Comparison of ENCODE assay signal across 1 cellular context in genomic region chr10:42650374-42650773, GRCh38.
TF ChIP-seq lines count a peak whose summit lies in the region.

No MANE protein-coding gene starts in this region.

TF ChIP-seq in GM23338, 12 proteins besides CTCF, POLR2A, EP300 and RAD21 (continued from another document):
- TF ChIP-seq ZNF462 (CRISPR knock-in tag; IDR thresholded peaks at IDR 0.05), result no peak
- TF ChIP-seq EZH2phosphoT487 (IDR thresholded peaks at IDR 0.05; ENCODE audit: unreplicated experiment), result no peak
- TF ChIP-seq POLR2AphosphoS5 (IDR thresholded peaks at IDR 0.05; ENCODE audit: low read depth), result no peak
- TF ChIP-seq ZNF114 (CRISPR knock-in tag; IDR thresholded peaks at IDR 0.05), result no peak
